10 cellular contexts compared by ENCODE assay signal in genomic region chr3:35638640-35639250, GRCh38. TPM values are rescaled to one million over a fixed set of nuclear protein-coding genes. Genes with fewer than 3 reads are reported as not detected.
DNase-seq lines count a peak whose midpoint lies in the region; ATAC-seq and TF ChIP-seq lines count a peak whose summit lies in the region.
"Had no signal": no experiment of that assay in that cellular context is flagged by ENCODE, and none has a peak within 500 bp of the region (broad histone marks: within the 10 kb centered on the region; RNA-seq: fewer than 3 reads in every experiment).

No MANE protein-coding gene starts in this region.

- H3K36me3 Mint-ChIP-seq in stimulated activated naive CD8-positive, alpha-beta T cell treated with anti-CD3 and anti-CD28 coated beads, Interleukin-15, Interleukin-2, amounts not matched to agents 100 ng/mL and 50 ng/mL, for 24 hours (ENCODE audit: low read depth) = no peaks in the 10 kb centered on the region
- no peaks in the 10 kb centered on the region for H3K36me3 Mint-ChIP-seq in neural crest cell (ENCODE audit: low read depth)
- no peaks in the 10 kb centered on the region for H3K36me3 Mint-ChIP-seq in activated T-cell treated with anti-CD3 and anti-CD28 coated beads, Interleukin-2, amount 50 U/mL, for 4 hours (ENCODE audit: insufficient read depth)

- H3K4me3 ChIP-seq in epithelial cell of proximal tubule (ENCODE audit: low read depth, low read length) = peak overlapping the region; percentile 63
- H3K4me3 ChIP-seq: GM12878 had no signal

- peaks cover 45% of the 10 kb centered on the region for H3K27me3 Mint-ChIP-seq in stimulated activated naive CD8-positive, alpha-beta T cell treated with anti-CD3 and anti-CD28 coated beads, Interleukin-15, Interleukin-2, amounts not matched to agents 100 ng/mL and 50 ng/mL, for 24 hours
- peaks cover 71% of the 10 kb centered on the region for H3K27me3 Mint-ChIP-seq in neural crest cell (ENCODE audit: low read depth)
- peaks cover 25% of the 10 kb centered on the region for H3K27me3 Mint-ChIP-seq in activated T-cell treated with anti-CD3 and anti-CD28 coated beads, Interleukin-2, amount 50 U/mL, for 4 hours (ENCODE audit: low read depth)

- H3K4me3 Mint-ChIP-seq in stimulated activated naive CD8-positive, alpha-beta T cell treated with anti-CD3 and anti-CD28 coated beads, Interleukin-15, Interleukin-2, amounts not matched to agents 100 ng/mL and 50 ng/mL, for 24 hours = peak overlapping the region; percentile 41
- H3K4me3 Mint-ChIP-seq in neural crest cell = peak overlapping the region; percentile 79
- no peak overlapping the region for H3K4me3 Mint-ChIP-seq in activated T-cell treated with anti-CD3 and anti-CD28 coated beads, Interleukin-2, amount 50 U/mL, for 4 hours

- TF ChIP-seq CTCF in epithelial cell of proximal tubule (conservative IDR thresholded peaks at IDR 0.05; ENCODE audit: low read depth, low read length) (no peak), neural crest cell (conservative IDR thresholded peaks at IDR 0.05) (no peak)

- no peak for ATAC-seq in stimulated activated naive CD8-positive, alpha-beta T cell treated with anti-CD3 and anti-CD28 coated beads, Interleukin-15, Interleukin-2, amounts not matched to agents 100 U/mL and 50 U/mL, for 24 hours
- no peak for ATAC-seq in GM21825 (IDR thresholded peaks at IDR 0.05; ENCODE audit: unreplicated experiment)
- no peak for ATAC-seq in activated T-cell treated with anti-CD3 and anti-CD28 coated beads, Interleukin-2, amount 50 U/mL, for 4 hours
- ATAC-seq: GM12878 had no signal

- H3K27ac Mint-ChIP-seq in stimulated activated naive CD8-positive, alpha-beta T cell treated with anti-CD3 and anti-CD28 coated beads, Interleukin-15, Interleukin-2, amounts not matched to agents 100 ng/mL and 50 ng/mL, for 24 hours = no peak overlapping the region
- H3K27ac Mint-ChIP-seq in neural crest cell (ENCODE audit: unreplicated experiment) = no peak overlapping the region

- peaks cover 11% of the 10 kb centered on the region for H3K4me1 Mint-ChIP-seq in stimulated activated naive CD8-positive, alpha-beta T cell treated with anti-CD3 and anti-CD28 coated beads, Interleukin-15, Interleukin-2, amounts not matched to agents 100 ng/mL and 50 ng/mL, for 24 hours (ENCODE audit: low read depth)
- peaks cover 18% of the 10 kb centered on the region for H3K4me1 Mint-ChIP-seq in neural crest cell
- H3K4me1 Mint-ChIP-seq in activated T-cell treated with anti-CD3 and anti-CD28 coated beads, Interleukin-2, amount 50 U/mL, for 4 hours (ENCODE audit: low read depth) = peaks cover 2% of the 10 kb centered on the region

- H3K9me3 Mint-ChIP-seq in stimulated activated naive CD8-positive, alpha-beta T cell treated with anti-CD3 and anti-CD28 coated beads, Interleukin-15, Interleukin-2, amounts not matched to agents 100 ng/mL and 50 ng/mL, for 24 hours = no peaks in the 10 kb centered on the region
- H3K9me3 Mint-ChIP-seq in neural crest cell = no peaks in the 10 kb centered on the region
- no peaks in the 10 kb centered on the region for H3K9me3 Mint-ChIP-seq in activated T-cell treated with anti-CD3 and anti-CD28 coated beads, Interleukin-2, amount 50 U/mL, for 4 hours

- no peak for DNase-seq in stimulated activated naive CD8-positive, alpha-beta T cell treated with anti-CD3 and anti-CD28 coated beads, Interleukin-15, Interleukin-2, amounts not matched to agents 100 U/mL and 50 U/mL, for 24 hours
- no peak for DNase-seq in epithelial cell of proximal tubule (ENCODE audit: low read depth)
- no peak for DNase-seq in neural crest cell (ENCODE audit: low read depth, low spot score)
- no peak for DNase-seq in NOMO-1 (lab: John Stamatoyannopoulos, UW; ENCODE audit: unreplicated experiment in 2 of 2)
- no peak for DNase-seq in NCI-H446 (lab: John Stamatoyannopoulos, UW)
- DNase-seq in activated T-cell treated with anti-CD3 and anti-CD28 coated beads, Interleukin-2, amount 50 U/mL, for 4 hours = no peak

RNA-seq across cellular contexts. Expression of gene ARPP21, which starts 0.6 kb away (rescaled TPM):
- total RNA-seq in epithelial cell of proximal tubule = not detected in 2 replicates
- total RNA-seq in neural crest cell = 0.12 TPM in 1 of 2 replicates, not detected in the other
- not detected for total RNA-seq in activated T-cell treated with anti-CD3 and anti-CD28 coated beads, Interleukin-2, amount 50 U/mL, for 4 hours
- total RNA-seq: GM12878, HT1080 had no signal
